9 cellular contexts compared by ENCODE assay signal in the genomic region with DNA sequence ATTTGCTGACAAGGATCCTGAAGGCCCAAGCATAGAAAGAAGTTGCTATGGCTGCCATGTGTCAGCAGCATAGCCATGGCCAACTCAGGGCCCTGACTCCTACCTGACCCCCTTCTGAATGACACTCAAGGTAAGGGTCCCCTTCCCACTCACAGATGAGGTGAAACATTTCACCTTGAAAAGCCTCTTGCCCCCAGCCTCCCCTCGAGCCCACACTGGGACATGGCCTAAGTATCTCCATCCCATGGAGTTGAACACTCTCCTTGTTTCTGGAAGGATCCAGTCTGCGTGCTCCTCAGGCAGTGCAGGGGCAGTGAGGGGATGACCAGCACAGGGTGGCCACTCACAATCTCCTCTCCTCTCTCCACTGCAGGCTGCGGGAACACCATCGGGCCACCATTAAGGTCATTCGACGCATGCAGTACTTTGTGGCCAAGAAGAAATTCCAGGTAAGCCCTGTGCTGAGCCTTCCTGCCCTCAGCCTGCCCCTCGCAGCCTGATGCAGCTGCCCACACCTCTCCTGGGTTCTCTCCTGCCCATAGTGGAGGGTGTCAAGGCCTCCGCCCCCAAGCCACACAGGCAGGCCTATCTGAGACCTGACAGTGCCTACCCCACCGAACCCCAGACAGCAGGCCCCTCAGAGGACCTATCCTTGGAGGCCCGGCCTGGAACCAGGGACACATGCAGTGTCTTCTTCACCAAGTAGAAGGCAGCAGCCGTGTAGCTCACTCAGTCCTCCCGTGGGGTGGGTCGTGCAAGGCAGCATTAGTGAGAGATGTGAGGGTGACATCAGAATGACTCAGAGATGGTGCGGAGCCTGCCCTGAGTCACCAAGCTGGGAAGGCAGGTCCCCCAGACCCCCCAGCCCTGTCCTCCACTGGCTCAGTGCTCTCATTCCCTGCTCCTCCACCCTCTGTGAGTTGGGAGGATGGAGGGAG.
DNase-seq lines count a peak whose midpoint lies in the region; ATAC-seq and TF ChIP-seq lines count a peak whose summit lies in the region.
"Had no signal": no experiment of that assay in that cellular context is flagged by ENCODE, and none has a peak within 500 bp of the region (broad histone marks: within the 10 kb centered on the region; RNA-seq: fewer than 3 reads in every experiment).

No MANE protein-coding gene starts in this region.

- H3K4me2 ChIP-seq in GM23338: no peak overlapping the region

- no peaks in the 10 kb centered on the region for H3K36me3 ChIP-seq in colonic mucosa
- no peaks in the 10 kb centered on the region for H3K36me3 ChIP-seq in GM23338 (ENCODE audit: insufficient read depth)

- H3K27me3 ChIP-seq in colonic mucosa: no peaks in the 10 kb centered on the region
- H3K27me3 ChIP-seq in GM23338 (ENCODE audit: insufficient read depth): peaks cover 61% of the 10 kb centered on the region
- H3K27me3 ChIP-seq: heart right ventricle had no signal

- no peaks in the 10 kb centered on the region for H3K9me3 ChIP-seq in colonic mucosa
- H3K9me3 ChIP-seq: heart right ventricle had no signal

- peaks cover 4% of the 10 kb centered on the region; the same call in 1 of the 3 replicates for H3K4me1 Mint-ChIP-seq in GM23338

- no peak for TF ChIP-seq CTCF in NB4 (IDR thresholded peaks at IDR 0.05; ENCODE audit: low read depth, low read length)
- no peak for TF ChIP-seq CTCF in colonic mucosa (IDR thresholded peaks at IDR 0.05)
- TF ChIP-seq CTCF in GM23338 (conservative IDR thresholded peaks at IDR 0.05; ENCODE audit: low read depth in 2 of 2): no peak

- H3K27ac ChIP-seq in colonic mucosa (no peak overlapping the region), GM23338 (ENCODE audit: low read depth) (no peak overlapping the region)
- H3K27ac ChIP-seq: heart right ventricle had no signal

- no peaks in the 10 kb centered on the region for H3F3A ChIP-seq in GM23338 (replicated peaks; ENCODE audit: low read depth)

- no peak overlapping the region for H3K27ac Mint-ChIP-seq in GM23338

- no peaks in the 10 kb centered on the region; the same call in 2 of the 3 replicates for H3K36me3 Mint-ChIP-seq in GM23338 (ENCODE audit: low read depth)

- peaks cover 3% of the 10 kb centered on the region; the same call in 1 of the 2 replicates for H3K9me2 ChIP-seq in GM23338 (ENCODE audit: insufficient read depth)

- no peak for TF ChIP-seq POLR2A in NB4 (IDR thresholded peaks at IDR 0.05; ENCODE audit: extremely low read depth, insufficient read length)

- no peaks in the 10 kb centered on the region for H3K79me2 ChIP-seq in GM23338 (replicated peaks; ENCODE audit: insufficient read depth)

- DNase-seq in AG20443 (ENCODE audit: low spot score) (peak; percentile 88), NB4 (ENCODE audit: low read depth) (peak; percentile 46), colonic mucosa (peak; percentile 11), mucosa of gallbladder (ENCODE audit: low spot score) (peak; percentile 6), GM23338 (ENCODE audit: low spot score) (no peak), SW 1271 (lab: John Stamatoyannopoulos, UW) (no peak)

- intact Hi-C loops in colonic mucosa (cut with DNase I): no loop called here

- H3K9ac ChIP-seq in colonic mucosa (ENCODE audit: low read depth in 2 of 2, low read length in 2 of 2): no peak overlapping the region

- no peaks in the 10 kb centered on the region for H4K20me1 ChIP-seq in GM23338 (replicated peaks; ENCODE audit: insufficient read depth)

- peaks cover 53% of the 10 kb centered on the region for H3K27me3 Mint-ChIP-seq in GM23338 (ENCODE audit: insufficient read depth, low read depth, poor library complexity)

- no peak overlapping the region for H2AFZ ChIP-seq in GM23338

- H3K4me3 ChIP-seq in NB4 (ENCODE audit: low read depth, low read length) (no peak overlapping the region), colonic mucosa (no peak overlapping the region), GM23338 (no peak overlapping the region)
- H3K4me3 ChIP-seq: heart right ventricle had no signal

- H3K4me3 Mint-ChIP-seq in GM23338: no peak overlapping the region

- H3K4me1 ChIP-seq in colonic mucosa: no peaks in the 10 kb centered on the region
- H3K4me1 ChIP-seq in GM23338 (ENCODE audit: insufficient read depth): no peaks in the 10 kb centered on the region

- H3K9me3 Mint-ChIP-seq in GM23338: peaks cover 3% of the 10 kb centered on the region; the same call in 2 of the 3 replicates

- ATAC-seq in GM23338: no peak
- ATAC-seq in HG02973 (IDR thresholded peaks at IDR 0.05; ENCODE audit: unreplicated experiment): no peak
- no peak for ATAC-seq in HG03095 (IDR thresholded peaks at IDR 0.05; ENCODE audit: unreplicated experiment)

TF ChIP-seq in GM23338, 12 proteins besides CTCF, POLR2A, EP300 and RAD21 (continues in another document):
- TF ChIP-seq STAT1 (IDR thresholded peaks at IDR 0.05; ENCODE audit: unreplicated experiment) (no peak), NANOG (IDR thresholded peaks at IDR 0.05; ENCODE audit: borderline replicate concordance) (no peak), ZNF331 (CRISPR knock-in tag; IDR thresholded peaks at IDR 0.05; ENCODE audit: low read depth) (no peak), ZNF114 (CRISPR knock-in tag; IDR thresholded peaks at IDR 0.05) (no peak), EZH2 (IDR thresholded peaks at IDR 0.05; ENCODE audit: low read depth, unreplicated experiment) (no peak), EZH2phosphoT487 (IDR thresholded peaks at IDR 0.05; ENCODE audit: unreplicated experiment) (no peak), CREB1 (CRISPR knock-in tag; IDR thresholded peaks at IDR 0.05; ENCODE audit: low read depth) (no peak), JUNB (IDR thresholded peaks at IDR 0.05; ENCODE audit: unreplicated experiment) (no peak), POLR2AphosphoS5 (IDR thresholded peaks at IDR 0.05; ENCODE audit: low read depth) (no peak)
- TF ChIP-seq, protein P1, sequence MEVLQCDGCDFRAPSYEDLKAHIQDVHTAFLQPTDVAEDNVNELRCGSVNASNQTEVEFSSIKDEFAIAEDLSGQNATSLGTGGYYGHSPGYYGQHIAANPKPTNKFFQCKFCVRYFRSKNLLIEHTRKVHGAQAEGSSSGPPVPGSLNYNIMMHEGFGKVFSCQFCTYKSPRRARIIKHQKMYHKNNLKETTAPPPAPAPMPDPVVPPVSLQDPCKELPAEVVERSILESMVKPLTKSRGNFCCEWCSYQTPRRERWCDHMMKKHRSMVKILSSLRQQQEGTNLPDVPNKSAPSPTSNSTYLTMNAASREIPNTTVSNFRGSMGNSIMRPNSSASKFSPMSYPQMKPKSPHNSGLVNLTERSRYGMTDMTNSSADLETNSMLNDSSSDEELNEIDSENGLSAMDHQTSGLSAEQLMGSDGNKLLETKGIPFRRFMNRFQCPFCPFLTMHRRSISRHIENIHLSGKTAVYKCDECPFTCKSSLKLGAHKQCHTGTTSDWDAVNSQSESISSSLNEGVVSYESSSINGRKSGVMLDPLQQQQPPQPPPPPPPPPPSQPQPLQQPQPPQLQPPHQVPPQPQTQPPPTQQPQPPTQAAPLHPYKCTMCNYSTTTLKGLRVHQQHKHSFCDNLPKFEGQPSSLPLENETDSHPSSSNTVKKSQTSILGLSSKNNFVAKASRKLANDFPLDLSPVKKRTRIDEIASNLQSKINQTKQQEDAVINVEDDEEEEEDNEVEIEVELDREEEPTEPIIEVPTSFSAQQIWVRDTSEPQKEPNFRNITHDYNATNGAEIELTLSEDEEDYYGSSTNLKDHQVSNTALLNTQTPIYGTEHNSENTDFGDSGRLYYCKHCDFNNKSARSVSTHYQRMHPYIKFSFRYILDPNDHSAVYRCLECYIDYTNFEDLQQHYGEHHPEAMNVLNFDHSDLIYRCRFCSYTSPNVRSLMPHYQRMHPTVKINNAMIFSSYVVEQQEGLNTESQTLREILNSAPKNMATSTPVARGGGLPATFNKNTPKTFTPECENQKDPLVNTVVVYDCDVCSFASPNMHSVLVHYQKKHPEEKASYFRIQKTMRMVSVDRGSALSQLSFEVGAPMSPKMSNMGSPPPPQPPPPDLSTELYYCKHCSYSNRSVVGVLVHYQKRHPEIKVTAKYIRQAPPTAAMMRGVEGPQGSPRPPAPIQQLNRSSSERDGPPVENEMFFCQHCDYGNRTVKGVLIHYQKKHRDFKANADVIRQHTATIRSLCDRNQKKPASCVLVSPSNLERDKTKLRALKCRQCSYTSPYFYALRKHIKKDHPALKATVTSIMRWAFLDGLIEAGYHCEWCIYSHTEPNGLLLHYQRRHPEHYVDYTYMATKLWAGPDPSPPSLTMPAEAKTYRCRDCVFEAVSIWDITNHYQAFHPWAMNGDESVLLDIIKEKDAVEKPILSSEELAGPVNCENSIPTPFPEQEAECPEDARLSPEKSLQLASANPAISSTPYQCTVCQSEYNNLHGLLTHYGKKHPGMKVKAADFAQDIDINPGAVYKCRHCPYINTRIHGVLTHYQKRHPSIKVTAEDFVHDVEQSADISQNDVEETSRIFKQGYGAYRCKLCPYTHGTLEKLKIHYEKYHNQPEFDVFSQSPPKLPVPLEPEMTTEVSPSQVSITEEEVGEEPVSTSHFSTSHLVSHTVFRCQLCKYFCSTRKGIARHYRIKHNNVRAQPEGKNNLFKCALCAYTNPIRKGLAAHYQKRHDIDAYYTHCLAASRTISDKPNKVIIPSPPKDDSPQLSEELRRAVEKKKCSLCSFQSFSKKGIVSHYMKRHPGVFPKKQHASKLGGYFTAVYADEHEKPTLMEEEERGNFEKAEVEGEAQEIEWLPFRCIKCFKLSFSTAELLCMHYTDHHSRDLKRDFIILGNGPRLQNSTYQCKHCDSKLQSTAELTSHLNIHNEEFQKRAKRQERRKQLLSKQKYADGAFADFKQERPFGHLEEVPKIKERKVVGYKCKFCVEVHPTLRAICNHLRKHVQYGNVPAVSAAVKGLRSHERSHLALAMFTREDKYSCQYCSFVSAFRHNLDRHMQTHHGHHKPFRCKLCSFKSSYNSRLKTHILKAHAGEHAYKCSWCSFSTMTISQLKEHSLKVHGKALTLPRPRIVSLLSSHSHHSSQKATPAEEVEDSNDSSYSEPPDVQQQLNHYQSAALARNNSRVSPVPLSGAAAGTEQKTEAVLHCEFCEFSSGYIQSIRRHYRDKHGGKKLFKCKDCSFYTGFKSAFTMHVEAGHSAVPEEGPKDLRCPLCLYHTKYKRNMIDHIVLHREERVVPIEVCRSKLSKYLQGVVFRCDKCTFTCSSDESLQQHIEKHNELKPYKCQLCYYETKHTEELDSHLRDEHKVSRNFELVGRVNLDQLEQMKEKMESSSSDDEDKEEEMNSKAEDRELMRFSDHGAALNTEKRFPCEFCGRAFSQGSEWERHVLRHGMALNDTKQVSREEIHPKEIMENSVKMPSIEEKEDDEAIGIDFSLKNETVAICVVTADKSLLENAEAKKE (CRISPR knock-in tag; IDR thresholded peaks at IDR 0.05): no peak

Comparison
In these comparisons a context has a peak if more than half of its experiments do, and no peak if none do; other contexts are left out.
1. DNase-seq: peak in AG20443 (single experiment), NB4 (single experiment), colonic mucosa (single experiment) and mucosa of gallbladder (single experiment); none in GM23338 (single experiment) and SW 1271 (0 of 2).